17 cellular contexts compared by ENCODE assay signal in genomic region chr3:127289646-127290575, GRCh38. TPM values are rescaled to one million over a fixed set of nuclear protein-coding genes. Genes with fewer than 3 reads are reported as not detected.
DNase-seq lines count a peak whose midpoint lies in the region; ATAC-seq and TF ChIP-seq lines count a peak whose summit lies in the region.
"Had no signal": no experiment of that assay in that cellular context is flagged by ENCODE, and none has a peak within 500 bp of the region (broad histone marks: within the 10 kb centered on the region; RNA-seq: fewer than 3 reads in every experiment).

No MANE protein-coding gene starts in this region.

- no peaks in the 10 kb centered on the region for H3K4me1 Mint-ChIP-seq in activated naive CD8-positive, alpha-beta T cell treated with anti-CD3 and anti-CD28 coated beads, Interleukin-2, amount 10 ng/mL, durations not matched to agents 7 days and 5 days
- H3K4me1 Mint-ChIP-seq in activated naive CD8-positive, alpha-beta T cell treated with anti-CD3 and anti-CD28 coated beads for 36 hours: no peaks in the 10 kb centered on the region
- H3K4me1 Mint-ChIP-seq: stimulated activated naive B cell treated with anti-CD40 and anti-IgM and Interleukin-4, amounts not matched to agents 10 μg/mL and 1 μg/mL and 100 μg/mL, for 72 hours had no signal

- no peaks in the 10 kb centered on the region for H3K36me3 Mint-ChIP-seq in activated naive CD8-positive, alpha-beta T cell treated with anti-CD3 and anti-CD28 coated beads, Interleukin-2, amount 10 ng/mL, durations not matched to agents 7 days and 5 days
- no peaks in the 10 kb centered on the region for H3K36me3 Mint-ChIP-seq in activated naive CD8-positive, alpha-beta T cell treated with anti-CD3 and anti-CD28 coated beads for 36 hours

- no peak for DNase-seq in activated naive CD8-positive, alpha-beta T cell treated with anti-CD3 and anti-CD28 coated beads, Interleukin-2, amount 10 ng/mL, durations not matched to agents 7 days and 5 days
- DNase-seq in activated naive CD8-positive, alpha-beta T cell treated with anti-CD3 and anti-CD28 coated beads for 36 hours: no peak
- DNase-seq in NOMO-1 (lab: John Stamatoyannopoulos, UW; ENCODE audit: unreplicated experiment in 2 of 2) (peak; percentile 25 to 50), astrocyte of the spinal cord (ENCODE audit: low read depth, low spot score) (peak; percentile 4), NCI-H146 (lab: John Stamatoyannopoulos, UW) (no peak)
- DNase-seq in stimulated activated naive CD8-positive, alpha-beta T cell treated with anti-CD3 and anti-CD28 coated beads, Interleukin-15, Interleukin-2, amounts not matched to agents 100 U/mL and 50 U/mL, for 24 hours: no peak
- DNase-seq: anterior cingulate cortex; CD4-positive, alpha-beta T cell; DMS79; head of caudate nucleus; stimulated activated naive B cell treated with anti-CD40 and anti-IgM and Interleukin-4, amounts not matched to agents 10 μg/mL and 1 μg/mL and 100 μg/mL, for 72 hours; tibial artery had no signal

- no peaks in the 10 kb centered on the region for H3K9me3 Mint-ChIP-seq in activated naive CD8-positive, alpha-beta T cell treated with anti-CD3 and anti-CD28 coated beads, Interleukin-2, amount 10 ng/mL, durations not matched to agents 7 days and 5 days
- peaks cover 6% of the 10 kb centered on the region for H3K9me3 Mint-ChIP-seq in activated naive CD8-positive, alpha-beta T cell treated with anti-CD3 and anti-CD28 coated beads for 36 hours

- H3K4me3 Mint-ChIP-seq in activated naive CD8-positive, alpha-beta T cell treated with anti-CD3 and anti-CD28 coated beads, Interleukin-2, amount 10 ng/mL, durations not matched to agents 7 days and 5 days: no peak overlapping the region
- H3K4me3 Mint-ChIP-seq in activated naive CD8-positive, alpha-beta T cell treated with anti-CD3 and anti-CD28 coated beads for 36 hours: no peak overlapping the region
- H3K4me3 Mint-ChIP-seq: CD4-positive, alpha-beta T cell; naive thymus-derived CD4-positive, alpha-beta T cell; stimulated activated naive B cell treated with anti-CD40 and anti-IgM and Interleukin-4, amounts not matched to agents 10 μg/mL and 1 μg/mL and 100 μg/mL, for 72 hours had no signal

- in situ Hi-C loops in astrocyte of the spinal cord (cut with HindIII; ENCODE audit: low sequenced_read_pairs): no loop called here

- no peak overlapping the region for H3K4me3 ChIP-seq in astrocyte of the spinal cord (ENCODE audit: low read depth, low read length)
- H3K4me3 ChIP-seq: tibial artery had no signal

- peak; percentile 31 for ATAC-seq in activated naive CD8-positive, alpha-beta T cell treated with anti-CD3 and anti-CD28 coated beads, Interleukin-2, amount 10 ng/mL, durations not matched to agents 7 days and 5 days (ENCODE audit: low read depth)
- ATAC-seq in stimulated activated naive CD8-positive, alpha-beta T cell treated with anti-CD3 and anti-CD28 coated beads, Interleukin-15, Interleukin-2, amounts not matched to agents 100 U/mL and 50 U/mL, for 24 hours: peak; percentile 36
- ATAC-seq in GM18519 (IDR thresholded peaks at IDR 0.05; ENCODE audit: low FRiP score, unreplicated experiment) (no peak), GM21825 (IDR thresholded peaks at IDR 0.05; ENCODE audit: unreplicated experiment) (no peak)
- ATAC-seq: sciatic nerve; stimulated activated naive B cell treated with anti-CD40 and anti-IgM and Interleukin-4, amounts not matched to agents 10 μg/mL and 1 μg/mL and 100 μg/mL, for 72 hours had no signal

- POLR2A ChIA-PET in activated naive CD8-positive, alpha-beta T cell treated with anti-CD3 and anti-CD28 coated beads, Interleukin-2, amount 10 ng/mL, durations not matched to agents 7 days and 5 days (lab: Charles Lee): interaction anchor here (0.7 kb wide), 1 partner anchor 605 kb away, joined by 3 read pairs; no protein-coding TSS in a partner anchor

- no peak overlapping the region for H3K27ac Mint-ChIP-seq in activated naive CD8-positive, alpha-beta T cell treated with anti-CD3 and anti-CD28 coated beads, Interleukin-2, amount 10 ng/mL, durations not matched to agents 7 days and 5 days
- no peak overlapping the region for H3K27ac Mint-ChIP-seq in activated naive CD8-positive, alpha-beta T cell treated with anti-CD3 and anti-CD28 coated beads for 36 hours
- H3K27ac Mint-ChIP-seq: CD4-positive, alpha-beta T cell; naive thymus-derived CD4-positive, alpha-beta T cell; stimulated activated naive B cell treated with anti-CD40 and anti-IgM and Interleukin-4, amounts not matched to agents 10 μg/mL and 1 μg/mL and 100 μg/mL, for 72 hours had no signal

- peaks cover 7% of the 10 kb centered on the region for H3K27me3 Mint-ChIP-seq in activated naive CD8-positive, alpha-beta T cell treated with anti-CD3 and anti-CD28 coated beads, Interleukin-2, amount 10 ng/mL, durations not matched to agents 7 days and 5 days
- peaks cover 6% of the 10 kb centered on the region for H3K27me3 Mint-ChIP-seq in activated naive CD8-positive, alpha-beta T cell treated with anti-CD3 and anti-CD28 coated beads for 36 hours

- TF ChIP-seq CTCF in astrocyte of the spinal cord (IDR thresholded peaks at IDR 0.05; ENCODE audit: low read depth, low read length): no peak

RNA-seq across cellular contexts. Expression of gene PRR20G, which starts 2.1 kb away (rescaled TPM):
- total RNA-seq in activated naive CD8-positive, alpha-beta T cell treated with anti-CD3 and anti-CD28 coated beads, Interleukin-2, amount 10 ng/mL, durations not matched to agents 7 days and 5 days: not detected
- not detected for total RNA-seq in activated naive CD8-positive, alpha-beta T cell treated with anti-CD3 and anti-CD28 coated beads for 36 hours
- total RNA-seq: CD4-positive, alpha-beta T cell; naive thymus-derived CD4-positive, alpha-beta T cell; osteocyte; sciatic nerve had no signal

Comparison
In these comparisons a context has a peak if more than half of its experiments do, and no peak if none do; other contexts are left out.
1. ATAC-seq: peak in activated naive CD8-positive, alpha-beta T cell treated with anti-CD3 and anti-CD28 coated beads, Interleukin-2, amount 10 ng/mL, durations not matched to agents 7 days and 5 days (single experiment) and stimulated activated naive CD8-positive, alpha-beta T cell treated with anti-CD3 and anti-CD28 coated beads, Interleukin-15, Interleukin-2, amounts not matched to agents 100 U/mL and 50 U/mL, for 24 hours (single experiment); none in GM18519 (single experiment) and GM21825 (single experiment).
2. DNase-seq: peak in NOMO-1 (2 of 2) and astrocyte of the spinal cord (single experiment); none in activated naive CD8-positive, alpha-beta T cell treated with anti-CD3 and anti-CD28 coated beads, Interleukin-2, amount 10 ng/mL, durations not matched to agents 7 days and 5 days (single experiment), activated naive CD8-positive, alpha-beta T cell treated with anti-CD3 and anti-CD28 coated beads for 36 hours (single experiment), stimulated activated naive CD8-positive, alpha-beta T cell treated with anti-CD3 and anti-CD28 coated beads, Interleukin-15, Interleukin-2, amounts not matched to agents 100 U/mL and 50 U/mL, for 24 hours (single experiment) and NCI-H146 (single experiment).